In genomic region chr14:23881292-23881691, GRCh38 we compare ENCODE assay signal across 1 cellular context.
TF ChIP-seq lines count a peak whose summit lies in the region.

No MANE protein-coding gene starts in this region.

TF ChIP-seq in GM23338, 12 proteins besides CTCF, POLR2A, EP300 and RAD21 (continued from another document):
- TF ChIP-seq REST (IDR thresholded peaks at IDR 0.05; ENCODE audit: unreplicated experiment), result no peak
